1 cellular context compared by ENCODE assay signal in the genomic region with DNA sequence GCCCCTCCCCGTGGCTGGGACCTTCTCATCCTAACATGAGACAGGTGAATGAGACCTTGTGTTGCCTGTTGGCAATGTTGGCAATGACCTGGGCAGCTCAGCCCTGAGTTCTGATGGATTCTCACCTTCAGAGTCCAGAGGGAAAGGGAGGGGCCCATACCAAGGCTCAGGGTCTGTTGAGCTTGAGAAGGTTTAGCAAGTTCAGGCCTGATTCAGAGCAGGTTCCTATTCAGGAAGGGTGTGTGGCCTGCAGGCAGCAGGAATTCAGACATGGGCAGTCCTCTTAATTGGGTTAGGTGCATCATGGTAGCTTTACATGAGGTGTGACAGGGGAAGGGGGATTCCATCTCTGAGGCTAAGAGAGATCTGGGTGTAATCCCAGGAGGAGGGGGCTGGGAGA. TPM values are rescaled to one million over a fixed set of nuclear protein-coding genes. Genes with fewer than 3 reads are reported as not detected.
"Had no signal": no experiment of that assay in that cellular context is flagged by ENCODE, and none has a peak within 500 bp of the region (broad histone marks: within the 10 kb centered on the region; RNA-seq: fewer than 3 reads in every experiment).

No MANE protein-coding gene starts in this region.

RNA-seq across cellular contexts. Expression of a gene that starts 16.2 kb away (rescaled TPM):
- total RNA-seq: MCF 10A had no signal
